ENCODE assay signal across 1 cellular context in genomic region chr2:119476301-119477117, GRCh38.
TF ChIP-seq lines count a peak whose summit lies in the region.

No MANE protein-coding gene starts in this region.

TF ChIP-seq in GM12878, 131 proteins besides CTCF, POLR2A, EP300 and RAD21 (continued from another document):
- TF ChIP-seq, protein P1, sequence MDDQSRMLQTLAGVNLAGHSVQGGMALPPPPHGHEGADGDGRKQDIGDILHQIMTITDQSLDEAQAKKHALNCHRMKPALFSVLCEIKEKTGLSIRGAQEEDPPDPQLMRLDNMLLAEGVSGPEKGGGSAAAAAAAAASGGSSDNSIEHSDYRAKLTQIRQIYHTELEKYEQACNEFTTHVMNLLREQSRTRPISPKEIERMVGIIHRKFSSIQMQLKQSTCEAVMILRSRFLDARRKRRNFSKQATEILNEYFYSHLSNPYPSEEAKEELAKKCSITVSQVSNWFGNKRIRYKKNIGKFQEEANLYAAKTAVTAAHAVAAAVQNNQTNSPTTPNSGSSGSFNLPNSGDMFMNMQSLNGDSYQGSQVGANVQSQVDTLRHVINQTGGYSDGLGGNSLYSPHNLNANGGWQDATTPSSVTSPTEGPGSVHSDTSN (IDR thresholded peaks at IDR 0.05; ENCODE audit: insufficient replicate concordance, low read depth, low read length), result no peak
